30 cellular contexts compared by ENCODE assay signal in the genomic region with DNA sequence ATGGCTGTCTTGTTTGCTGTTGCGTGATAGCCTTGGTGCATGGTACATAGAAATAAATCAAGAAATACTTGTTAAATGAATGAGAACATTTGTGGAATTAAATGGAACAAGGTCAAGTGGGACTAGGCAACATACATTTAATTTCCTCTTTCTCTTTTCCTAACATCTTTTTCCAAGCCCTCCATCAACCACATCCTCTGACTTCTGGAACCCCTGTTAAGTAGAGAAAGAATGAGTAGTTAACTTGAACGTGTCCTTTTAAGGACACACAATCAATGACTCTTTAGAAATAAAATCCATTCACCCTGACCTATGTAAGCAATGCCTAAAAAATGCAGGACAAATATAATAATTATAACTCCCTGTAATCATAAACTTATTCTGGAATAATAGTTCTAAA. TPM values are rescaled to one million over a fixed set of nuclear protein-coding genes. Genes with fewer than 3 reads are reported as not detected.
"Had no signal": no experiment of that assay in that cellular context is flagged by ENCODE, and none has a peak within 500 bp of the region (broad histone marks: within the 10 kb centered on the region; RNA-seq: fewer than 3 reads in every experiment).

No MANE protein-coding gene starts in this region.

- H3K4me1 ChIP-seq: Peyer's patch had no signal

- H3K4me3 ChIP-seq: Peyer's patch, SJSA1 had no signal

- H3K27ac Mint-ChIP-seq: activated B cell treated with CpG ODN at 0.5 μM for 24 hours; activated CD4-positive, alpha-beta T cell treated with anti-CD3 and anti-CD28 coated beads, Interleukin-2, amount 10 ng/mL, durations not matched to agents 24 days and 14 days; activated naive CD4-positive, alpha-beta T cell treated with anti-CD3 and anti-CD28 coated beads, Interleukin-2, amount 10 ng/mL, durations not matched to agents 7 days and 5 days; activated naive CD8-positive, alpha-beta T cell treated with anti-CD3 and anti-CD28 coated beads for 36 hours; activated T-cell treated with anti-CD3 and anti-CD28 coated beads, Interleukin-2, amount 50 U/mL, for 72 hours; activated T-helper 2 cell treated with anti-CD3 and anti-CD28 coated beads, Interferon-gamma antibody, Interleukin-2, Interleukin-4, amounts not matched to agents 10 μg/mL and 5 μg/mL and 100 μg/mL, durations not matched to agents 14 hours and 24 hours and 36 hours; T-helper 1 cell treated with Interleukin-12 subunit alpha and Interleukin-12 subunit beta and Interleukin-4 antibody, amounts not matched to agents 30 μg/mL and 1 μg/mL, for 36 hours had no signal

- ATAC-seq: activated T-cell treated with anti-CD3 and anti-CD28 coated beads, Interleukin-2, amount 50 U/mL, for 72 hours had no signal

- H3K36me3 ChIP-seq: Peyer's patch, SJSA1 had no signal

- H3K9me3 ChIP-seq: Peyer's patch, SJSA1 had no signal

- H3K9me3 Mint-ChIP-seq: activated B cell treated with CpG ODN at 0.5 μM for 24 hours; activated CD4-positive, alpha-beta T cell treated with anti-CD3 and anti-CD28 coated beads, Interleukin-2, amount 10 ng/mL, durations not matched to agents 24 days and 14 days; activated naive CD4-positive, alpha-beta T cell treated with anti-CD3 and anti-CD28 coated beads, Interleukin-2, amount 10 ng/mL, durations not matched to agents 7 days and 5 days; activated T-cell treated with anti-CD3 and anti-CD28 coated beads, Interleukin-2, amount 50 U/mL, for 72 hours; activated T-helper 2 cell treated with anti-CD3 and anti-CD28 coated beads, Interferon-gamma antibody, Interleukin-2, Interleukin-4, amounts not matched to agents 10 μg/mL and 5 μg/mL and 100 μg/mL, durations not matched to agents 14 hours and 24 hours and 36 hours; T-helper 1 cell treated with Interleukin-12 subunit alpha and Interleukin-12 subunit beta and Interleukin-4 antibody, amounts not matched to agents 30 μg/mL and 1 μg/mL, for 36 hours had no signal

- H3K27me3 ChIP-seq: Peyer's patch, SJSA1 had no signal

- H3K27me3 Mint-ChIP-seq: activated B cell treated with CpG ODN at 0.5 μM for 24 hours had no signal

- H3K27ac ChIP-seq: Peyer's patch, SJSA1 had no signal

- H3K4me3 Mint-ChIP-seq: activated B cell treated with CpG ODN at 0.5 μM for 24 hours; activated CD4-positive, alpha-beta T cell treated with anti-CD3 and anti-CD28 coated beads, Interleukin-2, amount 10 ng/mL, durations not matched to agents 24 days and 14 days; activated naive CD4-positive, alpha-beta T cell treated with anti-CD3 and anti-CD28 coated beads, Interleukin-2, amount 10 ng/mL, durations not matched to agents 7 days and 5 days; activated naive CD8-positive, alpha-beta T cell treated with anti-CD3 and anti-CD28 coated beads for 36 hours; activated T-cell treated with anti-CD3 and anti-CD28 coated beads, Interleukin-2, amount 50 U/mL, for 72 hours; T-helper 1 cell treated with Interleukin-12 subunit alpha and Interleukin-12 subunit beta and Interleukin-4 antibody, amounts not matched to agents 30 μg/mL and 1 μg/mL, for 36 hours had no signal

- DNase-seq: activated B cell treated with CpG ODN at 0.5 μM for 24 hours; activated CD4-positive, alpha-beta T cell treated with anti-CD3 and anti-CD28 coated beads for 1 hour; activated CD4-positive, alpha-beta T cell treated with anti-CD3 and anti-CD28 coated beads, Interleukin-2, amount 10 ng/mL, durations not matched to agents 24 days and 14 days; activated CD4-positive, alpha-beta T cell treated with anti-CD3 and anti-CD28 coated beads, Interleukin-2, amount 50 U/mL, for 48 hours; activated gamma-delta T cell treated with Interleukin-2 at 50 U/mL for 16 hours; activated naive CD4-positive, alpha-beta T cell treated with anti-CD3 and anti-CD28 coated beads, Interleukin-2, amount 10 ng/mL, durations not matched to agents 7 days and 5 days; activated naive CD8-positive, alpha-beta T cell treated with anti-CD3 and anti-CD28 coated beads for 36 hours; activated T-cell treated with anti-CD3 and anti-CD28 coated beads for 4 hours; activated T-cell treated with anti-CD3 and anti-CD28 coated beads, Interleukin-2, amount 50 U/mL, for 72 hours; cerebellar nuclear complex; NCI-H1092; NCI-H1417 treated with DMSO at 0.1 percent for 48 hours; NCI-H1694; NCI-H2029; NCI-H2107; NCI-H2171 treated with DMSO at 0.1 percent for 48 hours; NCI-H226; NCI-H526; NCI-H82; OCI-M1; Peyer's patch; SHP77; T-helper 9 cell had no signal

- H3K36me3 Mint-ChIP-seq: activated naive CD4-positive, alpha-beta T cell treated with anti-CD3 and anti-CD28 coated beads, Interleukin-2, amount 10 ng/mL, durations not matched to agents 7 days and 5 days had no signal

RNA-seq across cellular contexts. Expression of gene C5orf52, which starts 42.7 kb away (rescaled TPM):
- total RNA-seq: activated B cell treated with CpG ODN at 0.5 μM for 24 hours; activated naive CD8-positive, alpha-beta T cell treated with anti-CD3 and anti-CD28 coated beads for 36 hours; activated T-cell treated with anti-CD3 and anti-CD28 coated beads, Interleukin-2, amount 50 U/mL, for 72 hours; activated T-helper 2 cell treated with anti-CD3 and anti-CD28 coated beads, Interferon-gamma antibody, Interleukin-2, Interleukin-4, amounts not matched to agents 10 μg/mL and 5 μg/mL and 100 μg/mL, durations not matched to agents 14 hours and 24 hours and 36 hours; cardiac septum; MCF 10A; NCI-H460; SJSA1 had no signal
- polyA plus RNA-seq: adipose tissue had no signal
